Comparison of ENCODE assay signal across 1 cellular context in the genomic region with DNA sequence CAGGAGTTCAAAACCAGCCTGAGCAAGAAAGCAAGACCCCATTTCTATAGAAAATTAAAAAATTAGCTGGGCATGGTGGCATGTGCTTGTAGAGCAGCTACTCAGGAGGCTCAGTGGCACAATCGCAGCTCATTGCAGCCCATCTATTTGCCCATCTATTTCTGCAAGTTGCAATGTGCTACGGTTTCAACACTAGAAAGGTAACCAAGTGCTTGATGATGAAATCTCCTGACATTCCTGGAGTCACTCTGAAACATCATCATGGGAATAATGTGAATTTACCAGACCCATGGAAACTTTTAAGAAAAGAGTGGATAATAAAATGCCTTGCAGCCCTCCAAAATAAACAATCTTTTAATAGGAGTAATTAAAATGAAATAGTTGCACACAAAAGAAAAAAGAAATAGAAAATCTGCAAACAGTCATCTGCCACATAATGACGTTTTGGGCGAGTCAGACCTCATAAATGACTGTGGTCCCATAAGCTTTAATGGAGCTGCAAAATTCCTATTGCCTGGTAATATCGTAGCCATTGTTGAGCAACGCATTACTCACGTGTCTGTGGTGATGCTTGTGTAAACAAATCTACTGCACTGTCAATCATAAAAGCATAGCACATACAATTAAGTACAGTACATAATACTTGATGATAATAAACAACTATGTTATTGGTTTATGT.
TF ChIP-seq lines count a peak whose summit lies in the region.

No MANE protein-coding gene starts in this region.

TF ChIP-seq in IMR-90, 13 proteins besides CTCF, POLR2A, EP300 and RAD21:
- TF ChIP-seq, protein P1, sequence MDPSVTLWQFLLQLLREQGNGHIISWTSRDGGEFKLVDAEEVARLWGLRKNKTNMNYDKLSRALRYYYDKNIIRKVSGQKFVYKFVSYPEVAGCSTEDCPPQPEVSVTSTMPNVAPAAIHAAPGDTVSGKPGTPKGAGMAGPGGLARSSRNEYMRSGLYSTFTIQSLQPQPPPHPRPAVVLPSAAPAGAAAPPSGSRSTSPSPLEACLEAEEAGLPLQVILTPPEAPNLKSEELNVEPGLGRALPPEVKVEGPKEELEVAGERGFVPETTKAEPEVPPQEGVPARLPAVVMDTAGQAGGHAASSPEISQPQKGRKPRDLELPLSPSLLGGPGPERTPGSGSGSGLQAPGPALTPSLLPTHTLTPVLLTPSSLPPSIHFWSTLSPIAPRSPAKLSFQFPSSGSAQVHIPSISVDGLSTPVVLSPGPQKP (IDR thresholded peaks at IDR 0.05; ENCODE audit: borderline replicate concordance, low read depth, low read length): no peak
- TF ChIP-seq USF2 (IDR thresholded peaks at IDR 0.05; ENCODE audit: low read depth, low read length): peak; percentile 10; the same call in 1 of the 2 replicates
- peak; percentile 94 for TF ChIP-seq CEBPB (IDR thresholded peaks at IDR 0.05; ENCODE audit: low read depth, low read length)
- TF ChIP-seq SMC3 (IDR thresholded peaks at IDR 0.05; ENCODE audit: low read depth, low read length): no peak
- TF ChIP-seq MAFK (IDR thresholded peaks at IDR 0.05; ENCODE audit: low read depth, low read length): no peak
- TF ChIP-seq RFX5 (IDR thresholded peaks at IDR 0.05; ENCODE audit: low read depth, low read length): no peak
- TF ChIP-seq BHLHE40 (IDR thresholded peaks at IDR 0.05; ENCODE audit: low read depth, low read length): peak; percentile 92
- TF ChIP-seq RCOR1 (IDR thresholded peaks at IDR 0.05; ENCODE audit: insufficient replicate concordance, low read length): no peak
- 0 out of 2 replicates have a peak, but pooled peaks have one; percentile 2 for TF ChIP-seq FOS (IDR thresholded peaks at IDR 0.05; ENCODE audit: low read depth, low read length)
TF ChIP-seq in IMR-90: peak in this region for 4.
